ENCODE assay signal across 34 cellular contexts in genomic region chr5:81729276-81729675, GRCh38. TPM values are rescaled to one million over a fixed set of nuclear protein-coding genes. Genes with fewer than 3 reads are reported as not detected.
DNase-seq lines count a peak whose midpoint lies in the region; ATAC-seq, FAIRE-seq and TF ChIP-seq lines count a peak whose summit lies in the region.
"Had no signal": no experiment of that assay in that cellular context is flagged by ENCODE, and none has a peak within 500 bp of the region (broad histone marks: within the 10 kb centered on the region; RNA-seq: fewer than 3 reads in every experiment).

No MANE protein-coding gene starts in this region.

- no peak for TF ChIP-seq POLR2A in GM12878 (IDR thresholded peaks at IDR 0.05; ENCODE audit: low read depth, low read length)
- TF ChIP-seq POLR2A in K562 (conservative IDR thresholded peaks at IDR 0.05), result no peak
- TF ChIP-seq POLR2A in body of pancreas (IDR thresholded peaks at IDR 0.05), result no peak

- 100% methylated on average over 1 of the region's 1 CpG for WGBS in GM12878 (ENCODE audit: insufficient coverage, insufficient replicate concordance, low lambda C conversion rate, missing lambda C conversion rate)
- WGBS in K562 (ENCODE audit: insufficient coverage, low coverage, missing lambda C conversion rate), result 24% methylated on average over 1 of the region's 1 CpG
- WGBS in body of pancreas, 2 donors, result 93 to 95% methylated on average over 1 of the region's 1 CpG

- H3K4me1 ChIP-seq in GM12878 (ENCODE audit: control insufficient read depth, insufficient read depth, low read length) (peaks cover 3% of the 10 kb centered on the region; the same call in 1 of the 2 replicates), K562 (replicated peaks in 1 of 2; ENCODE audit: control insufficient read depth in 2 of 2, insufficient read depth in 2 of 2, low read length in 2 of 2) (peaks cover 0 to 2% of the 10 kb centered on the region in 2 experiments; a peak in 2 of 5 replicates), body of pancreas (no peaks in the 10 kb centered on the region)
- H3K4me1 ChIP-seq: A549, Caco-2 had no signal

- intact Hi-C loops in GM12878 (cut with micrococcal nuclease; ENCODE audit: unreplicated experiment), result no loop called here
- intact Hi-C loops in K562 (cut with micrococcal nuclease), result no loop called here
- intact Hi-C loops in body of pancreas (cut with DNase I), result no loop called here

- no peak for TF ChIP-seq RAD21 in GM12878 (IDR thresholded peaks at IDR 0.05; ENCODE audit: insufficient read depth, low read depth, low read length)
- TF ChIP-seq RAD21 in K562 (CRISPR knock-in tag; conservative IDR thresholded peaks at IDR 0.05 in 1 of 2, IDR thresholded peaks at IDR 0.05 in 1 of 2), result no peak

- no peak for FAIRE-seq in GM12878 (lab: Jason Lieb, UNC)
- FAIRE-seq in K562 (lab: Jason Lieb, UNC), result no peak
- FAIRE-seq: A549, D721Med had no signal

- H2AFZ ChIP-seq in GM12878 (ENCODE audit: control insufficient read depth, low read depth, low read length) (no peak overlapping the region), K562 (ENCODE audit: low read depth, low read length) (no peak overlapping the region)

- H3K4me3 ChIP-seq in GM12878 (no peak overlapping the region), K562 (no peak overlapping the region), body of pancreas (no peak overlapping the region)
- H3K4me3 ChIP-seq: A549; BLaER1; BLaER1 treated with 17β-estradiol and CSF1 and Interleukin-3, amounts not matched to agents 10 nM and 100 nM had no signal

- H3K27me3 ChIP-seq in GM12878 (replicated peaks in 1 of 2; ENCODE audit: control insufficient read depth in 2 of 2, insufficient read depth in 2 of 2, low read length in 1 of 2) (no peaks in the 10 kb centered on the region), K562 (ENCODE audit: control insufficient read depth in 2 of 2, insufficient read depth in 2 of 2, low read length in 2 of 2) (no peaks in the 10 kb centered on the region), body of pancreas (no peaks in the 10 kb centered on the region)
- H3K27me3 ChIP-seq: BE2C; BLaER1; BLaER1 treated with 17β-estradiol and CSF1 and Interleukin-3, amounts not matched to agents 10 nM and 100 nM had no signal

- CTCF ChIA-PET in GM12878 (lab: Yijun Ruan, JAX), result interaction anchor here (1.8 kb wide), 1 partner anchor 9 kb away, joined by 4 read pairs; no protein-coding TSS in a partner anchor
- CTCF ChIA-PET in K562 (lab: Yijun Ruan, JAX; ENCODE audit: low intra/inter-chr PET ratio), result no interaction called here

- RAD21 ChIA-PET in GM12878 (lab: Charles Lee; ENCODE audit: unreplicated experiment), result no interaction called here

- no peaks in the 10 kb centered on the region for H3K9me1 ChIP-seq in K562 (ENCODE audit: control insufficient read depth, insufficient read depth, low read length)

- in situ Hi-C loops in GM12878 (cut with MboI), result no loop called here
- in situ Hi-C loops in K562 (cut with MboI), result no loop called here

- H3K9me3 ChIP-seq in GM12878 (replicated peaks; ENCODE audit: control insufficient read depth, insufficient read depth, low read length) (no peaks in the 10 kb centered on the region), K562 (replicated peaks; ENCODE audit: control insufficient read depth, insufficient read depth, low read depth, low read length) (no peaks in the 10 kb centered on the region), body of pancreas (no peaks in the 10 kb centered on the region)
- H3K9me3 ChIP-seq: A549; BE2C; BLaER1; BLaER1 treated with 17β-estradiol and CSF1 and Interleukin-3, amounts not matched to agents 10 nM and 100 nM; Caco-2 had no signal

- no peaks in the 10 kb centered on the region for H3K9me3 Mint-ChIP-seq in naive B cell
- H3K9me3 Mint-ChIP-seq: CD14-positive monocyte; CD4-positive, alpha-beta memory T cell; CD4-positive, alpha-beta T cell; CD4-positive, CD25-positive, alpha-beta regulatory T cell; CD8-positive, alpha-beta memory T cell; CD8-positive, alpha-beta T cell had no signal

- H3K79me2 ChIP-seq in GM12878 (ENCODE audit: control insufficient read depth, insufficient read depth, low read length) (peaks cover 64% of the 10 kb centered on the region), K562 (ENCODE audit: control insufficient read depth, insufficient read depth, low read length) (peaks cover 56% of the 10 kb centered on the region)

- DNase-seq in GM12878 (ENCODE audit: low read depth, low spot score) (no peak), K562 (ENCODE audit: extremely low read depth in 1 of 4, low spot score in 3 of 4) (no peak), naive B cell (no peak), islet precursor cell (no peak), body of pancreas (no peak)
- no peak for DNase-seq in stimulated activated CD4-positive, alpha-beta T cell treated with anti-CD3 and anti-CD28 coated beads, Interleukin-4, amount 100 ng/mL, for 1 hour
- DNase-seq: 8988T; ACHN; AML-193; BE2C; C1 segment of cervical spinal cord; Caco-2; Calu3; CD4-positive, alpha-beta memory T cell; CD4-positive, alpha-beta T cell; CD4-positive, CD25-positive, alpha-beta regulatory T cell; CD8-positive, alpha-beta memory T cell; CD8-positive, alpha-beta T cell; COR-L47; DMS 273 treated with DMSO at 0.1 percent for 48 hours; DMS153; DMS53; DMS79; DMS79 treated with DMSO at 0.1 percent for 48 hours; DND-41; EL had no signal

- peaks cover 30 to 53% (median 49%) of the 10 kb centered on the region in 3 donors for H3K4me1 Mint-ChIP-seq in naive B cell
- H3K4me1 Mint-ChIP-seq: CD14-positive monocyte had no signal

- no peaks in the 10 kb centered on the region for H3K36me3 Mint-ChIP-seq in naive B cell
- H3K36me3 Mint-ChIP-seq: CD4-positive, CD25-positive, alpha-beta regulatory T cell; CD8-positive, alpha-beta T cell had no signal

- H3K27ac Mint-ChIP-seq in naive B cell, result peak overlapping the region in 1 of 6 donors; percentile 18
- H3K27ac Mint-ChIP-seq: B cell; CD14-positive monocyte; CD4-positive, alpha-beta memory T cell; CD4-positive, alpha-beta T cell; CD4-positive, CD25-positive, alpha-beta regulatory T cell; CD8-positive, alpha-beta memory T cell; CD8-positive, alpha-beta T cell had no signal

- SMC1A ChIA-PET in GM12878 (lab: Charles Lee; ENCODE audit: uncharacterized antibody, unreplicated experiment), result no interaction called here

- H3K9ac ChIP-seq in GM12878 (ENCODE audit: control insufficient read depth, insufficient read depth, low read length), result no peak overlapping the region
- no peak overlapping the region for H3K9ac ChIP-seq in K562 (ENCODE audit: insufficient read depth in 1 of 2, low read depth in 2 of 2, low read length in 2 of 2)
- H3K9ac ChIP-seq: BLaER1; BLaER1 treated with 17β-estradiol and CSF1 and Interleukin-3, amounts not matched to agents 10 nM and 100 nM had no signal

- H3K4me2 ChIP-seq in GM12878 (ENCODE audit: control insufficient read depth, insufficient read depth) (no peak overlapping the region), K562 (ENCODE audit: insufficient read depth, low read length) (no peak overlapping the region)
- H3K4me2 ChIP-seq: A549; BLaER1; BLaER1 treated with 17β-estradiol and CSF1 and Interleukin-3, amounts not matched to agents 10 nM and 100 nM had no signal

- H3K4me3 Mint-ChIP-seq in naive B cell, result no peak overlapping the region
- H3K4me3 Mint-ChIP-seq: B cell; CD14-positive monocyte; CD4-positive, alpha-beta memory T cell; CD4-positive, alpha-beta T cell; CD4-positive, CD25-positive, alpha-beta regulatory T cell; CD8-positive, alpha-beta memory T cell; CD8-positive, alpha-beta T cell had no signal

- POLR2A ChIA-PET in GM12878 (lab: Charles Lee) (no interaction called here), K562 (lab: Yijun Ruan, JAX) (interaction anchor here (0.7 kb wide), 1 partner anchor 27 kb away, joined by 6 read pairs; no protein-coding TSS in a partner anchor)

- H3K36me3 ChIP-seq in GM12878 (ENCODE audit: control insufficient read depth in 2 of 2, insufficient read depth in 2 of 2, low read length in 1 of 2) (no peaks in the 10 kb centered on the region; a peak in 1 of 4 replicates), K562 (ENCODE audit: control insufficient read depth, insufficient read depth, low read length) (no peaks in the 10 kb centered on the region), body of pancreas (replicated peaks in 1 of 2; ENCODE audit: insufficient read depth in 1 of 2, low read depth in 2 of 2) (no peaks in the 10 kb centered on the region)
- H3K36me3 ChIP-seq: BE2C had no signal

- H4K20me1 ChIP-seq in GM12878 (ENCODE audit: control insufficient read depth, insufficient read depth) (no peaks in the 10 kb centered on the region), K562 (replicated peaks; ENCODE audit: control insufficient read depth, insufficient read depth, low read length) (no peaks in the 10 kb centered on the region)

- TF ChIP-seq CTCF in GM12878 (IDR thresholded peaks at IDR 0.05 in 2 of 3, conservative IDR thresholded peaks at IDR 0.05 in 1 of 3; ENCODE audit: control insufficient read depth in 2 of 3, extremely low read depth in 1 of 3, insufficient read depth in 1 of 3, low read depth in 3 of 3, low read length in 3 of 3) (no peak), K562 (IDR thresholded peaks at IDR 0.05 in 2 of 3, conservative IDR thresholded peaks at IDR 0.05 in 1 of 3; ENCODE audit: insufficient read depth in 2 of 3, low read depth in 1 of 3, low read length in 3 of 3) (no peak), body of pancreas (IDR thresholded peaks at IDR 0.05) (no peak)

- ATAC-seq in GM12878 (no peak), K562 (no peak), naive B cell (ENCODE audit: low read depth in 2 of 2) (peak; percentile 32 to 52), body of pancreas (no peak)
- ATAC-seq: A549; CD8-positive, alpha-beta T cell had no signal

- BruUV-seq in GM12878 (replicated peaks; lab: Mats Ljungman, UMichigan), result no TSS peak
- BruUV-seq in K562 (replicated peaks; lab: Mats Ljungman, UMichigan), result no TSS peak

- H3K27me3 Mint-ChIP-seq in naive B cell, result no peaks in the 10 kb centered on the region
- H3K27me3 Mint-ChIP-seq: B cell; CD4-positive, alpha-beta memory T cell; CD4-positive, alpha-beta T cell; CD8-positive, alpha-beta memory T cell had no signal

- H3K27ac ChIP-seq in GM12878 (ENCODE audit: control insufficient read depth, insufficient read depth) (no peak overlapping the region), K562 (ENCODE audit: extremely low read depth, low read depth, low read length) (no peak overlapping the region), body of pancreas (no peak overlapping the region)
- H3K27ac ChIP-seq: 22Rv1; A549; BLaER1; BLaER1 treated with 17β-estradiol and CSF1 and Interleukin-3, amounts not matched to agents 10 nM and 100 nM; C4-2B had no signal

- TF ChIP-seq EP300 in GM12878 (IDR thresholded peaks at IDR 0.05; ENCODE audit: borderline replicate concordance in 1 of 2, control insufficient read depth in 1 of 2, low read depth in 2 of 2, low read length in 2 of 2) (no peak), K562 (IDR thresholded peaks at IDR 0.05; ENCODE audit: low read length) (no peak)

RNA-seq across cellular contexts. Expression of gene SSBP2, which starts 21.6 kb away (rescaled TPM):
- total RNA-seq in GM12878 (2013; cell fraction: nucleolus; rRNA removed), result 167 and 185 TPM in 2 replicates
- total RNA-seq in GM12878 (2014; rRNA removed) (52.2 and 58.7 TPM in 2 replicates), GM12878 (2014; rRNA removed; fragmentation: Illumina TruSeq; extraction: Trizol) (64.4 and 65.7 TPM in 2 replicates), GM12878 (2021) (59.3 and 62.8 TPM in 2 replicates), K562 (2014; rRNA removed) (22.3 and 30.2 TPM in 2 replicates), K562 (2014; rRNA removed; fragmentation: Illumina TruSeq; extraction: Trizol) (42.1 and 47.2 TPM in 2 replicates), K562 (2015; rRNA removed; fragmentation: Illumina TruSeq; extraction: Trizol) (37.7 and 39.9 TPM in 2 replicates), K562 (2021) (36.4 and 41.1 TPM in 2 replicates), body of pancreas (10 to 100 TPM; 18.1 to 31.4 TPM)
- polyA plus RNA-seq in GM12878 (2011; ENCODE audit: low read depth), result 34.2 TPM
- polyA plus RNA-seq in GM12878 (2011; rRNA removed) (132 and 152 TPM in 2 replicates), GM12878 (2014; fragmentation: Illumina TruSeq; extraction: Trizol) (111 and 113 TPM in 2 replicates), GM12878 (2014; fragmentation: Nextera tagmentation; extraction: Ambion mirVana) (100 to 1,000 TPM; 117 to 120 TPM), GM12878 (2014; rRNA removed) (62.7 and 72.3 TPM in 2 replicates), GM12878 (2016; fragmentation: Nextera tagmentation; extraction: Ambion mirVana) (100 to 1,000 TPM; 110 to 127 TPM), K562 (2011; rRNA removed) (47.6 and 88.4 TPM in 2 replicates), K562 (2014; fragmentation: Illumina TruSeq; extraction: Trizol) (62.5 and 78.7 TPM in 2 replicates), K562 (2014; fragmentation: Nextera tagmentation; extraction: Ambion mirVana) (100 to 1,000 TPM in 1 of 2 experiments, 10 to 100 TPM in 1; 81.8 to 133 TPM), K562 (2014; rRNA removed) (35.1 and 44.6 TPM in 2 replicates), naive B cell (ENCODE audit: low read depth in 6 of 6) (100 to 1,000 TPM; 111 to 202 (median 140) TPM)
- polyA plus RNA-seq in GM12878 (2011; cell fraction: cytosol; rRNA removed), result 88.3 and 91.2 TPM in 2 replicates
- 92.4 and 118 TPM in 2 replicates for polyA plus RNA-seq in GM12878 (2011; cell fraction: nucleus; rRNA removed)
- polyA plus RNA-seq in GM12878 (2012), result 43.3 and 59.1 TPM in 2 replicates
- polyA minus RNA-seq in GM12878 (2011; rRNA and poly(A)+ RNA removed), result 99.2 and 111 TPM in 2 replicates
- polyA minus RNA-seq in GM12878 (2011; cell fraction: cytosol; rRNA and poly(A)+ RNA removed), result 25.3 and 26.0 TPM in 2 replicates
- 60.6 and 80.0 TPM in 2 replicates for polyA minus RNA-seq in GM12878 (2011; cell fraction: nucleus; rRNA and poly(A)+ RNA removed)
- 60.8 and 64.6 TPM in 2 replicates for total RNA-seq in K562 (2011; cell fraction: chromatin; rRNA removed; ENCODE audit: low replicate concordance)
- 20.4 and 22.5 TPM in 2 replicates for total RNA-seq in K562 (2011; cell fraction: nucleolus; rRNA removed)
- 30.7 and 41.1 TPM in 2 replicates for total RNA-seq in K562 (2011; cell fraction: nucleoplasm; rRNA removed)
- 32.1 and 43.1 TPM in 2 replicates for polyA plus RNA-seq in K562 (2011; cell fraction: cytosol; rRNA removed)
- 34.8 and 49.1 TPM in 2 replicates for polyA plus RNA-seq in K562 (2011; cell fraction: nucleus; rRNA removed)
- polyA plus RNA-seq in K562 (2012), result 37.3 and 54.7 TPM in 2 replicates
- polyA minus RNA-seq in K562 (2011; rRNA and poly(A)+ RNA removed), result 42.0 and 53.6 TPM in 2 replicates
- 10.9 and 20.5 TPM in 2 replicates for polyA minus RNA-seq in K562 (2011; cell fraction: cytosol; rRNA and poly(A)+ RNA removed)
- 24.2 and 28.5 TPM in 2 replicates for polyA minus RNA-seq in K562 (2011; cell fraction: nucleus; rRNA and poly(A)+ RNA removed)

Comparison
In these comparisons a context has a peak if more than half of its experiments do, and no peak if none do; other contexts are left out.
1. ATAC-seq: peak in naive B cell (2 of 2); none in GM12878 (single experiment), K562 (single experiment) and body of pancreas (single experiment).
2. Of the 99 proteins assayed by ChIP-seq in both K562 and GM12878: peak only in K562: none; only in GM12878: none; in both: ZNF24; in neither: 98.